8 cellular contexts compared by ENCODE assay signal in genomic region chr1:33081554-33082305, GRCh38. TPM values are rescaled to one million over a fixed set of nuclear protein-coding genes. Genes with fewer than 3 reads are reported as not detected.
DNase-seq lines count a peak whose midpoint lies in the region; ATAC-seq and TF ChIP-seq lines count a peak whose summit lies in the region.

No MANE protein-coding gene starts in this region.

- TF ChIP-seq CTCF in HCT116 (IDR thresholded peaks at IDR 0.05 in 2 of 3, conservative IDR thresholded peaks at IDR 0.05 in 1 of 3; ENCODE audit: borderline replicate concordance in 1 of 3, insufficient read depth in 1 of 3, low read depth in 2 of 3, low read length in 2 of 3) = no peak
- no peak for TF ChIP-seq CTCF in GM10248 (IDR thresholded peaks at IDR 0.05; ENCODE audit: control extremely low read depth, extremely low read depth, low read depth, missing control alignments)

- peak overlapping the region; percentile 66 to 82 for H3K4me3 ChIP-seq in HCT116 (replicated peaks in 1 of 2; ENCODE audit: low read depth in 1 of 2, low read length in 2 of 2)
- H3K4me3 ChIP-seq in iPS-11a (ENCODE audit: low read depth, low read length) = peak overlapping the region; percentile 68
- H3K4me3 ChIP-seq in skeletal muscle tissue (ENCODE audit: low read length in 3 of 3) = peak overlapping the region; percentile 87 to 96 (median 95)

- H3K27me3 ChIP-seq in HCT116 (ENCODE audit: insufficient read depth, low read length) = no peaks in the 10 kb centered on the region
- H3K27me3 ChIP-seq in skeletal muscle tissue (ENCODE audit: control insufficient read depth in 3 of 3, insufficient read depth in 3 of 3, low read length in 3 of 3) = no peaks in the 10 kb centered on the region

- H3K4me1 Mint-ChIP-seq in activated T-helper 1 cell treated with anti-CD3 and anti-CD28 coated beads, Interleukin-12 subunit alpha, Interleukin-12 subunit beta, Interleukin-2, Interleukin-4 antibody, amounts not matched to agents 30 ng/mL and 10 ng/mL and 1 ng/mL, durations not matched to agents 14 hours and 24 hours and 36 hours (ENCODE audit: low read depth) = peaks cover 19% of the 10 kb centered on the region

- H4K20me1 ChIP-seq in HCT116 (ENCODE audit: insufficient read depth) = no peaks in the 10 kb centered on the region

- H3K27me3 Mint-ChIP-seq in activated T-helper 1 cell treated with anti-CD3 and anti-CD28 coated beads, Interleukin-12 subunit alpha, Interleukin-12 subunit beta, Interleukin-2, Interleukin-4 antibody, amounts not matched to agents 30 ng/mL and 10 ng/mL and 1 ng/mL, durations not matched to agents 14 hours and 24 hours and 36 hours (ENCODE audit: insufficient read depth) = peaks cover 36% of the 10 kb centered on the region

- POLR2A ChIA-PET in HCT116 (lab: Charles Lee) = interaction anchor here (1.8 kb wide), 1 partner anchor 28 kb away, joined by 5 read pairs; no protein-coding TSS in a partner anchor
- POLR2A ChIA-PET in GM10248 (lab: Yijun Ruan, JAX) = no interaction called here

- no peak for TF ChIP-seq POLR2A in HCT116 (IDR thresholded peaks at IDR 0.05; ENCODE audit: borderline replicate concordance, extremely low read depth, insufficient read depth, insufficient read length)
- no peak for TF ChIP-seq POLR2A in GM18505 (IDR thresholded peaks at IDR 0.05; ENCODE audit: borderline replicate concordance, extremely low read depth, insufficient read depth, insufficient read length)

- no peaks in the 10 kb centered on the region for H3K36me3 ChIP-seq in HCT116 (ENCODE audit: control insufficient read depth in 1 of 2, insufficient read depth in 2 of 2, low read length in 2 of 2)
- no peaks in the 10 kb centered on the region for H3K36me3 ChIP-seq in skeletal muscle tissue (ENCODE audit: control insufficient read depth in 3 of 3, insufficient read depth in 3 of 3, low read length in 3 of 3)

- H3K4me1 ChIP-seq in HCT116 (ENCODE audit: control insufficient read depth in 1 of 2, insufficient read depth in 2 of 2, low read length in 2 of 2) (peaks cover 5 to 25% of the 10 kb centered on the region in 2 experiments), skeletal muscle tissue (ENCODE audit: control insufficient read depth in 3 of 3, insufficient read depth in 3 of 3, low read length in 3 of 3) (peaks cover 14 to 23% (median 18%) of the 10 kb centered on the region in 3 donors)

- RAD21 ChIA-PET in HCT116 (lab: Charles Lee; ENCODE audit: low non-redundant PET in 1 of 2, low total read pairs in 2 of 2, uncharacterized antibody in 2 of 2, unreplicated experiment in 2 of 2) = interaction anchor here in 1 of 2 experiments (0.5 kb wide), 1 partner anchor 28 kb away, joined by 4 read pairs; no protein-coding TSS in a partner anchor

- DNase-seq in HCT116 (ENCODE audit: low read depth, low spot score) = no peak
- no peak for DNase-seq in activated T-helper 1 cell treated with anti-CD3 and anti-CD28 coated beads, Interleukin-12 subunit alpha, Interleukin-12 subunit beta, Interleukin-2, Interleukin-4 antibody, amounts not matched to agents 30 ng/mL and 10 ng/mL and 1 ng/mL, durations not matched to agents 14 hours and 24 hours and 36 hours (ENCODE audit: low spot score)
- no peak for DNase-seq in GM10248 (ENCODE audit: extremely low spot score)

- H3K36me3 Mint-ChIP-seq in activated T-helper 1 cell treated with anti-CD3 and anti-CD28 coated beads, Interleukin-12 subunit alpha, Interleukin-12 subunit beta, Interleukin-2, Interleukin-4 antibody, amounts not matched to agents 30 ng/mL and 10 ng/mL and 1 ng/mL, durations not matched to agents 14 hours and 24 hours and 36 hours (ENCODE audit: low read depth) = no peaks in the 10 kb centered on the region

- H2AFZ ChIP-seq in HCT116 (ENCODE audit: low read depth, low read length, poor library complexity, severe bottlenecking) = peak overlapping the region; percentile 56

- H3K9me3 Mint-ChIP-seq in activated T-helper 1 cell treated with anti-CD3 and anti-CD28 coated beads, Interleukin-12 subunit alpha, Interleukin-12 subunit beta, Interleukin-2, Interleukin-4 antibody, amounts not matched to agents 30 ng/mL and 10 ng/mL and 1 ng/mL, durations not matched to agents 14 hours and 24 hours and 36 hours = no peaks in the 10 kb centered on the region

- no peak for TF ChIP-seq RAD21 in HCT116 (IDR thresholded peaks at IDR 0.05; ENCODE audit: low read depth)

- intact Hi-C loops in HCT116 (cut with micrococcal nuclease) = no loop called here
- intact Hi-C loops in activated T-helper 1 cell treated with anti-CD3 and anti-CD28 coated beads, Interleukin-12 subunit alpha, Interleukin-12 subunit beta, Interleukin-2, Interleukin-4 antibody, amounts not matched to agents 30 ng/mL and 10 ng/mL and 1 ng/mL, durations not matched to agents 14 hours and 24 hours and 36 hours (cut with micrococcal nuclease) = loop anchor here (1.0 to 10.0 kb wide), 11 partner anchors 18 to 367 kb away; partner anchors contain the start of genes AK2, PHC2, RNF19B and S100PBP

- ATAC-seq in HCT116 = no peak; the same call in 1 of the 2 replicates
- ATAC-seq in HG03095 (IDR thresholded peaks at IDR 0.05; ENCODE audit: unreplicated experiment) = no peak
- no peak for ATAC-seq in GM18505 (IDR thresholded peaks at IDR 0.05; ENCODE audit: unreplicated experiment)
- ATAC-seq in GM18868 (IDR thresholded peaks at IDR 0.05; ENCODE audit: unreplicated experiment) = no peak

- CTCF ChIA-PET in HCT116 (lab: Charles Lee) = interaction anchor here (1.3 to 1.5 kb wide), 2 partner anchors 45 to 203 kb away, joined by 5 read pairs; no protein-coding TSS in a partner anchor
- CTCF ChIA-PET in GM10248 (lab: Yijun Ruan, JAX) = interaction anchor here (0.8 to 3.4 kb wide), 6 partner anchors 13 to 205 kb away, joined by 3 to 13 read pairs (median 9); no protein-coding TSS in a partner anchor

- peak overlapping the region; percentile 71 for H3K9ac ChIP-seq in HCT116 (ENCODE audit: low read length)
- H3K9ac ChIP-seq in skeletal muscle tissue (ENCODE audit: low read depth in 1 of 3, low read length in 3 of 3) = peak overlapping the region; percentile 79 to 90 (median 85)

- H3K27ac Mint-ChIP-seq in activated T-helper 1 cell treated with anti-CD3 and anti-CD28 coated beads, Interleukin-12 subunit alpha, Interleukin-12 subunit beta, Interleukin-2, Interleukin-4 antibody, amounts not matched to agents 30 ng/mL and 10 ng/mL and 1 ng/mL, durations not matched to agents 14 hours and 24 hours and 36 hours = no peak overlapping the region

- BruUV-seq in HCT116 (replicated peaks; lab: Mats Ljungman, UMichigan) = no TSS peak

- H3K9me3 ChIP-seq in HCT116 (ENCODE audit: control insufficient read depth in 1 of 2, insufficient read depth in 1 of 2, low read depth in 1 of 2, low read length in 2 of 2) (no peaks in the 10 kb centered on the region), skeletal muscle tissue (ENCODE audit: control insufficient read depth in 3 of 3, low read length in 3 of 3) (no peaks in the 10 kb centered on the region)

- no peaks in the 10 kb centered on the region for H3K9me2 ChIP-seq in HCT116 (ENCODE audit: insufficient read depth)

- H3K4me2 ChIP-seq in HCT116 (ENCODE audit: low read length) = peak overlapping the region; percentile 97

- H3K4me3 Mint-ChIP-seq in activated T-helper 1 cell treated with anti-CD3 and anti-CD28 coated beads, Interleukin-12 subunit alpha, Interleukin-12 subunit beta, Interleukin-2, Interleukin-4 antibody, amounts not matched to agents 30 ng/mL and 10 ng/mL and 1 ng/mL, durations not matched to agents 14 hours and 24 hours and 36 hours = peak overlapping the region; percentile 84

- H3K79me2 ChIP-seq in HCT116 (ENCODE audit: insufficient read depth, low read length) = no peaks in the 10 kb centered on the region

- H3K27ac ChIP-seq in HCT116 (ENCODE audit: low read depth, low read length) (peak overlapping the region; percentile 49; the same call in 1 of the 2 replicates), skeletal muscle tissue (ENCODE audit: low read depth, low read length) (no peak overlapping the region)

TF ChIP-seq in HCT116, 20 proteins besides CTCF, POLR2A, EP300 and RAD21:
- TF ChIP-seq EZH2phosphoT487 (IDR thresholded peaks at IDR 0.05; ENCODE audit: borderline replicate concordance) = no peak
- TF ChIP-seq ZNF274 (IDR thresholded peaks at IDR 0.05; ENCODE audit: low read depth, low read length) = no peak
- no peak for TF ChIP-seq EGR1 (IDR thresholded peaks at IDR 0.05; ENCODE audit: low read depth)
- no peak for TF ChIP-seq EZH2 (IDR thresholded peaks at IDR 0.05)
- TF ChIP-seq YY1 (IDR thresholded peaks at IDR 0.05; ENCODE audit: extremely low read depth, insufficient replicate concordance, low read depth, low read length) = no peak
- TF ChIP-seq SIN3A (IDR thresholded peaks at IDR 0.05; ENCODE audit: low read depth) = no peak
- TF ChIP-seq MAX (IDR thresholded peaks at IDR 0.05) = no peak
- TF ChIP-seq POLR2AphosphoS5 (IDR thresholded peaks at IDR 0.05; ENCODE audit: low read depth, low read length) = no peak

RNA-seq across cellular contexts. Expression of gene AZIN2, which starts 0.8 kb away (rescaled TPM):
- total RNA-seq in HCT116 (2021; ENCODE audit: unreplicated experiment) (7.8 TPM), skeletal muscle tissue (5.7 TPM)
- 9.0 and 9.7 TPM in 2 replicates for polyA plus RNA-seq in HCT116 (2012)
- total RNA-seq in activated T-helper 1 cell treated with anti-CD3 and anti-CD28 coated beads, Interleukin-12 subunit alpha, Interleukin-12 subunit beta, Interleukin-2, Interleukin-4 antibody, amounts not matched to agents 30 ng/mL and 10 ng/mL and 1 ng/mL, durations not matched to agents 14 hours and 24 hours and 36 hours = 1.1 and 1.4 TPM in 2 replicates

RNA-seq across cellular contexts. Expression of gene AK2, which starts 45.0 kb away (rescaled TPM):
- total RNA-seq in HCT116 (2021; ENCODE audit: unreplicated experiment) = 233 TPM
- polyA plus RNA-seq in HCT116 (2012) = 193 and 219 TPM in 2 replicates
- 387 and 400 TPM in 2 replicates for total RNA-seq in activated T-helper 1 cell treated with anti-CD3 and anti-CD28 coated beads, Interleukin-12 subunit alpha, Interleukin-12 subunit beta, Interleukin-2, Interleukin-4 antibody, amounts not matched to agents 30 ng/mL and 10 ng/mL and 1 ng/mL, durations not matched to agents 14 hours and 24 hours and 36 hours
- 64.2 TPM for total RNA-seq in skeletal muscle tissue
